1 cellular context compared by ENCODE assay signal in genomic region chr1:38858833-38859560, GRCh38.
TF ChIP-seq lines count a peak whose summit lies in the region.

No MANE protein-coding gene starts in this region.

TF ChIP-seq in HepG2, 621 proteins besides CTCF, POLR2A, EP300 and RAD21 (continues in another document):
- TF ChIP-seq KLF11 (CRISPR knock-in tag; IDR thresholded peaks at IDR 0.05), result no peak
- no peak for TF ChIP-seq ZBTB46 (CRISPR knock-in tag; IDR thresholded peaks at IDR 0.05; ENCODE audit: borderline replicate concordance)
- TF ChIP-seq ZKSCAN1 (IDR thresholded peaks at IDR 0.05; ENCODE audit: low read length), result no peak
- no peak for TF ChIP-seq ZNF75D (CRISPR knock-in tag; IDR thresholded peaks at IDR 0.05; ENCODE audit: borderline replicate concordance)
- no peak for TF ChIP-seq ZNF484 (CRISPR knock-in tag; IDR thresholded peaks at IDR 0.05; ENCODE audit: borderline replicate concordance, low read depth)
- TF ChIP-seq ZNF563 (CRISPR knock-in tag; IDR thresholded peaks at IDR 0.05), result no peak
- no peak for TF ChIP-seq RFX5 (IDR thresholded peaks at IDR 0.05; ENCODE audit: low read depth, low read length)
- no peak for TF ChIP-seq ZNF253 (CRISPR knock-in tag; IDR thresholded peaks at IDR 0.05; ENCODE audit: borderline replicate concordance)
- no peak for TF ChIP-seq POLR2AphosphoS2 (IDR thresholded peaks at IDR 0.05; ENCODE audit: low read depth, low read length)
- TF ChIP-seq NRL (CRISPR knock-in tag; IDR thresholded peaks at IDR 0.05; ENCODE audit: borderline replicate concordance), result no peak
- TF ChIP-seq HNRNPUL1 (IDR thresholded peaks at IDR 0.05; ENCODE audit: low read depth, low read length), result no peak
- TF ChIP-seq ZNF503 (CRISPR knock-in tag; IDR thresholded peaks at IDR 0.05), result 0 out of 2 replicates have a peak, but pooled peaks have one; percentile 20
- no peak for TF ChIP-seq MEIS1 (CRISPR knock-in tag; IDR thresholded peaks at IDR 0.05; ENCODE audit: borderline replicate concordance)
- no peak for TF ChIP-seq AKAP8 (CRISPR knock-in tag; IDR thresholded peaks at IDR 0.05)
- TF ChIP-seq SMAD1 (CRISPR knock-in tag; IDR thresholded peaks at IDR 0.05; ENCODE audit: borderline replicate concordance, low read depth), result no peak
- no peak for TF ChIP-seq ZMYM2 (CRISPR knock-in tag; IDR thresholded peaks at IDR 0.05)
- TF ChIP-seq ZFP36 (IDR thresholded peaks at IDR 0.05; ENCODE audit: borderline replicate concordance, low read depth, low read length, partially characterized antibody), result no peak
- no peak for TF ChIP-seq MAF1 (CRISPR knock-in tag; IDR thresholded peaks at IDR 0.05; ENCODE audit: borderline replicate concordance)
- no peak for TF ChIP-seq NR2F6 (IDR thresholded peaks at IDR 0.05)
- no peak for TF ChIP-seq NR2F6 (CRISPR knock-in tag; IDR thresholded peaks at IDR 0.05)
- TF ChIP-seq ZBTB14 (CRISPR knock-in tag; IDR thresholded peaks at IDR 0.05), result no peak
- TF ChIP-seq MXD3 (CRISPR knock-in tag; IDR thresholded peaks at IDR 0.05), result no peak
- no peak for TF ChIP-seq TFDP2 (CRISPR knock-in tag; IDR thresholded peaks at IDR 0.05)
- no peak for TF ChIP-seq ZSCAN12 (CRISPR knock-in tag; IDR thresholded peaks at IDR 0.05)
- no peak for TF ChIP-seq FOXA3 (CRISPR knock-in tag; IDR thresholded peaks at IDR 0.05)
- TF ChIP-seq ZNF737 (CRISPR knock-in tag; IDR thresholded peaks at IDR 0.05; ENCODE audit: borderline replicate concordance), result 0 out of 2 replicates have a peak, but pooled peaks have one; percentile 45
- no peak for TF ChIP-seq ZNF260 (CRISPR knock-in tag; IDR thresholded peaks at IDR 0.05; ENCODE audit: borderline replicate concordance, low read depth)
- TF ChIP-seq REXO4 (CRISPR knock-in tag; IDR thresholded peaks at IDR 0.05; ENCODE audit: borderline replicate concordance), result no peak
- TF ChIP-seq ZNF207 (IDR thresholded peaks at IDR 0.05; ENCODE audit: borderline replicate concordance), result no peak
- TF ChIP-seq ZBTB1 (CRISPR knock-in tag; IDR thresholded peaks at IDR 0.05; ENCODE audit: borderline replicate concordance), result no peak
- TF ChIP-seq USF2 (IDR thresholded peaks at IDR 0.05; ENCODE audit: low read depth, low read length), result no peak
- TF ChIP-seq USF2 (CRISPR knock-in tag; IDR thresholded peaks at IDR 0.05; ENCODE audit: borderline replicate concordance), result no peak; the same call in 1 of the 2 replicates
- no peak for TF ChIP-seq SRSF9 (IDR thresholded peaks at IDR 0.05; ENCODE audit: borderline replicate concordance, insufficient read depth, low read depth, low read length, poor library complexity, severe bottlenecking)
- TF ChIP-seq POLR2AphosphoS5 (IDR thresholded peaks at IDR 0.05; ENCODE audit: low read depth, low read length), result no peak
- TF ChIP-seq AHDC1 (CRISPR knock-in tag; IDR thresholded peaks at IDR 0.05; ENCODE audit: borderline replicate concordance), result no peak; the same call in 1 of the 2 replicates
- no peak for TF ChIP-seq DMAP1 (CRISPR knock-in tag; IDR thresholded peaks at IDR 0.05)
- TF ChIP-seq ZNF513 (CRISPR knock-in tag; conservative IDR thresholded peaks at IDR 0.05), result no peak
- no peak for TF ChIP-seq ZNF530 (CRISPR knock-in tag; IDR thresholded peaks at IDR 0.05; ENCODE audit: low read depth)
- TF ChIP-seq TBX3 (IDR thresholded peaks at IDR 0.05; ENCODE audit: borderline replicate concordance), result no peak
- TF ChIP-seq HMGXB3 (CRISPR knock-in tag; IDR thresholded peaks at IDR 0.05; ENCODE audit: borderline replicate concordance), result no peak
- TF ChIP-seq ZNF615 (CRISPR knock-in tag; IDR thresholded peaks at IDR 0.05; ENCODE audit: borderline replicate concordance), result no peak
- TF ChIP-seq TAF1 (CRISPR knock-in tag; IDR thresholded peaks at IDR 0.05), result 0 out of 2 replicates have a peak, but pooled peaks have one; percentile 5
- no peak for TF ChIP-seq ONECUT2 (CRISPR knock-in tag; IDR thresholded peaks at IDR 0.05)
- no peak for TF ChIP-seq ZNF605 (CRISPR knock-in tag; IDR thresholded peaks at IDR 0.05)
